In genomic region chr1:168623003-168623828, GRCh38 we compare ENCODE assay signal across 12 cellular contexts. TPM values are rescaled to one million over a fixed set of nuclear protein-coding genes. Genes with fewer than 3 reads are reported as not detected.
DNase-seq lines count a peak whose midpoint lies in the region; ATAC-seq and TF ChIP-seq lines count a peak whose summit lies in the region.
"Had no signal": no experiment of that assay in that cellular context is flagged by ENCODE, and none has a peak within 500 bp of the region (broad histone marks: within the 10 kb centered on the region; RNA-seq: fewer than 3 reads in every experiment).

No MANE protein-coding gene starts in this region.

- H3K27ac ChIP-seq in RWPE2 (ENCODE audit: poor library complexity, severe bottlenecking) = peak overlapping the region; percentile 70
- H3K27ac ChIP-seq in gastroesophageal sphincter = no peak overlapping the region
- H3K27ac ChIP-seq in thyroid gland = peak overlapping the region; percentile 24 to 47 (median 26)
- H3K27ac ChIP-seq: 22Rv1 had no signal

- H3K9me3 Mint-ChIP-seq in activated CD4-positive, alpha-beta memory T cell treated with anti-CD3 and anti-CD28 coated beads, Interleukin-2, amount 10 ng/mL, durations not matched to agents 7 days and 5 days = no peaks in the 10 kb centered on the region

- H3K4me3 Mint-ChIP-seq in activated CD4-positive, alpha-beta memory T cell treated with anti-CD3 and anti-CD28 coated beads, Interleukin-2, amount 10 ng/mL, durations not matched to agents 7 days and 5 days = no peak overlapping the region

- no peak overlapping the region for H3K27ac Mint-ChIP-seq in activated CD4-positive, alpha-beta memory T cell treated with anti-CD3 and anti-CD28 coated beads, Interleukin-2, amount 10 ng/mL, durations not matched to agents 7 days and 5 days

- WGBS in gastroesophageal sphincter (ENCODE audit: low coverage in 1 of 2), 2 donors = 49 to 54% methylated on average over 7 to 8 of the region's 8 CpGs
- 56 to 62% methylated on average over 8 of the region's 8 CpGs for WGBS in thyroid gland, 2 donors

- H3K27me3 ChIP-seq in RWPE2 (ENCODE audit: insufficient read depth, poor library complexity, severe bottlenecking) (no peaks in the 10 kb centered on the region), gastroesophageal sphincter (no peaks in the 10 kb centered on the region), thyroid gland (no peaks in the 10 kb centered on the region)

- TF ChIP-seq CTCF in RWPE2 (IDR thresholded peaks at IDR 0.05; ENCODE audit: poor library complexity, severe bottlenecking) (peak; percentile 40), gastroesophageal sphincter (IDR thresholded peaks at IDR 0.05) (no peak), thyroid gland (IDR thresholded peaks at IDR 0.05) (peak in 1 of 6 experiments; percentile 6)

- H3K4me3 ChIP-seq in RWPE2 (ENCODE audit: severe bottlenecking) (no peak overlapping the region), gastroesophageal sphincter (no peak overlapping the region), thyroid gland (replicated peaks in 1 of 3) (no peak overlapping the region)

- no peak for TF ChIP-seq EP300 in gastroesophageal sphincter (IDR thresholded peaks at IDR 0.05)

- peaks cover 16% of the 10 kb centered on the region for H3K4me1 ChIP-seq in RWPE2 (ENCODE audit: insufficient read depth, poor library complexity, severe bottlenecking)
- H3K4me1 ChIP-seq in gastroesophageal sphincter = peaks cover 0 to 26% (median 3%) of the 10 kb centered on the region in 3 donors
- peaks cover 12 to 40% of the 10 kb centered on the region in 2 donors for H3K4me1 ChIP-seq in thyroid gland

- H3K36me3 ChIP-seq in RWPE2 (ENCODE audit: low read depth) (no peaks in the 10 kb centered on the region), gastroesophageal sphincter (no peaks in the 10 kb centered on the region), thyroid gland (no peaks in the 10 kb centered on the region)

- peak; percentile 23 for DNase-seq in DMS 273 (lab: John Stamatoyannopoulos, UW; ENCODE audit: unreplicated experiment)
- no peak for DNase-seq in DMS 273 treated with DMSO at 0.1 percent for 48 hours (lab: John Stamatoyannopoulos, UW)
- no peak for DNase-seq in RWPE2 (ENCODE audit: low spot score)
- DNase-seq in thyroid gland = peak; percentile 36 to 44
- DNase-seq in activated CD4-positive, alpha-beta memory T cell treated with anti-CD3 and anti-CD28 coated beads, Interleukin-2, amount 10 ng/mL, durations not matched to agents 7 days and 5 days = no peak
- no peak for DNase-seq in cortex of kidney (lab: John Stamatoyannopoulos, UW)
- DNase-seq: caudate nucleus, NCI-H146 had no signal

- TF ChIP-seq POLR2A in gastroesophageal sphincter (IDR thresholded peaks at IDR 0.05) = no peak
- no peak for TF ChIP-seq POLR2A in thyroid gland (IDR thresholded peaks at IDR 0.05)

- no peaks in the 10 kb centered on the region for H3K36me3 Mint-ChIP-seq in activated CD4-positive, alpha-beta memory T cell treated with anti-CD3 and anti-CD28 coated beads, Interleukin-2, amount 10 ng/mL, durations not matched to agents 7 days and 5 days (ENCODE audit: low read depth)

- no peaks in the 10 kb centered on the region for H3K4me1 Mint-ChIP-seq in activated CD4-positive, alpha-beta memory T cell treated with anti-CD3 and anti-CD28 coated beads, Interleukin-2, amount 10 ng/mL, durations not matched to agents 7 days and 5 days

- CTCF ChIA-PET in activated CD4-positive, alpha-beta memory T cell treated with anti-CD3 and anti-CD28 coated beads, Interleukin-2, amount 10 ng/mL, durations not matched to agents 7 days and 5 days (lab: Charles Lee) = interaction anchor here (1.7 kb wide), 2 partner anchors 15 to 19 kb away, joined by 4 to 5 read pairs; no protein-coding TSS in a partner anchor

- intact Hi-C loops in thyroid gland (cut with DNase I) = no loop called here

- peaks cover 14% of the 10 kb centered on the region for H3K27me3 Mint-ChIP-seq in activated CD4-positive, alpha-beta memory T cell treated with anti-CD3 and anti-CD28 coated beads, Interleukin-2, amount 10 ng/mL, durations not matched to agents 7 days and 5 days

- H3K9me3 ChIP-seq in RWPE2 (ENCODE audit: severe bottlenecking) (no peaks in the 10 kb centered on the region), gastroesophageal sphincter (no peaks in the 10 kb centered on the region), thyroid gland (no peaks in the 10 kb centered on the region)

- ATAC-seq in RWPE2 (ENCODE audit: low read depth) (peak; percentile 94), gastroesophageal sphincter (peak; percentile 58), GM18520 (IDR thresholded peaks at IDR 0.05; ENCODE audit: unreplicated experiment) (no peak)

- POLR2A ChIA-PET in activated CD4-positive, alpha-beta memory T cell treated with anti-CD3 and anti-CD28 coated beads, Interleukin-2, amount 10 ng/mL, durations not matched to agents 7 days and 5 days (lab: Charles Lee) = no interaction called here

RNA-seq across cellular contexts. Expression of gene XCL1, which starts 46.8 kb away (rescaled TPM):
- total RNA-seq in gastroesophageal sphincter (under 1 TPM in 1 of 4 donors, not detected in 3; 0.47 TPM), thyroid gland (under 1 TPM in 1 of 4 donors, not detected in 3; 0.81 TPM)
- under 1 TPM in 1 of 2 experiments, not detected in 1; 0.33 TPM for total RNA-seq in activated CD4-positive, alpha-beta memory T cell treated with anti-CD3 and anti-CD28 coated beads, Interleukin-2, amount 10 ng/mL, durations not matched to agents 7 days and 5 days
- total RNA-seq: lung microvascular endothelial cell had no signal

Comparison
In these comparisons a context has a peak if more than half of its experiments do, and no peak if none do; other contexts are left out.
1. DNase-seq: peak in DMS 273 (single experiment) and thyroid gland (2 of 2); none in DMS 273 treated with DMSO at 0.1 percent for 48 hours (single experiment), RWPE2 (single experiment), activated CD4-positive, alpha-beta memory T cell treated with anti-CD3 and anti-CD28 coated beads, Interleukin-2, amount 10 ng/mL, durations not matched to agents 7 days and 5 days (single experiment) and cortex of kidney (single experiment).
2. H3K27ac ChIP-seq: peak in RWPE2 (single experiment) and thyroid gland (3 of 3); none in gastroesophageal sphincter (0 of 4).